In genomic region chr6:29028821-29029220, GRCh38 we compare ENCODE assay signal across 9 cellular contexts. TPM values are rescaled to one million over a fixed set of nuclear protein-coding genes. Genes with fewer than 3 reads are reported as not detected.
"Had no signal": no experiment of that assay in that cellular context is flagged by ENCODE, and none has a peak within 500 bp of the region (broad histone marks: within the 10 kb centered on the region; RNA-seq: fewer than 3 reads in every experiment).

No MANE protein-coding gene starts in this region.

- H3K4me3 ChIP-seq: GM12878 had no signal

- FAIRE-seq: G401.6, GM12878, GM12891, GM12892, GM18507, GM19239 had no signal

- DNase-seq: GDM1, GF-D8 had no signal

- ATAC-seq: GM12878 had no signal

RNA-seq across cellular contexts. Expression of gene OR2W1, which starts 16.2 kb away (rescaled TPM):
- total RNA-seq: G401, GM12878 had no signal
- polyA plus RNA-seq: GM12878 had no signal

RNA-seq across cellular contexts. Expression of gene ZNF311, which starts 23.7 kb away (rescaled TPM):
- total RNA-seq: G401, GM12878 had no signal

RNA-seq across cellular contexts. Expression of gene OR2B3, which starts 58.3 kb away (rescaled TPM):
- total RNA-seq: G401, GM12878 had no signal
- polyA plus RNA-seq: GM12878 had no signal
